2 cellular contexts compared by ENCODE assay signal in the genomic region with DNA sequence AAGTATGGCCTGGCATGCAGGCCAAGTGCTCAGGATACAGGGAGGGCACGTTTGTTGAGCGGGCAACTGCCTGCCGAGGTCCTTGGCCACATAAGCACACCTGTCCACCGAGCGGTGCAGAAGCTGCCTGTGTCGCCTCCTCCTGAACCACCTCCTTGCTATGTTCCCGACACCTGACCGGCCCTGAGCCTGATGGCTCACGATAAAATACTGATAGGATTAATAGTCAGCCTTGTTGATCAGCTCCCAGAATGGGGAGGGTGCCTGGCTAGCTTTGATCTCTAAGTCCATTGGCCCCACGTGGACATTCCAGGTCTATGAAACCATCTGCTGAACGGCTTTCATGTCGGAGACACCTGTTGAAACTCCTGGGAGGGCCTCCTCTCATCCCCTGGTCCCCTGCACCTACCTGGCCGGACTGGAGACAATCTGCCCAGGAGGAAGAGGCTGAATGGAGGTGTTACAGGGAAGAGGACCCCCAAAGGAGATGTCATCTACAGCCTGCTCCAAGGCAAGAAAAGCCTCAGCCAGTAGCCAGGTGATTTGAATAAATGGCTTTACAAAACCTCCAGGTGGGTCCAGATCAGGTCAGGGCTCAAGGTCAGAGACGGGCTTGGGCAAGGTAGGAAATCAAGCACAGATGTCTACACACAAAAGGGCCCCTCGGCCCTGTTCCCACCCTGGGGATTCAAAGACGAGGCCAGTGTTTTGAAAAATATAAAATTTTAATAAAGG.
TF ChIP-seq lines count a peak whose summit lies in the region.

No MANE protein-coding gene starts in this region.

TF ChIP-seq in HepG2, 621 proteins besides CTCF, POLR2A, EP300 and RAD21 (continues in another document):
- TF ChIP-seq RXRA (CRISPR knock-in tag; IDR thresholded peaks at IDR 0.05) (peak; percentile 25), ZFP37 (CRISPR knock-in tag; IDR thresholded peaks at IDR 0.05; ENCODE audit: borderline replicate concordance) (peak; percentile 36; the same call in 1 of the 2 replicates), BCL6 (CRISPR knock-in tag; IDR thresholded peaks at IDR 0.05) (0 out of 2 replicates have a peak, but pooled peaks have one; percentile 36), HOXA5 (CRISPR knock-in tag; IDR thresholded peaks at IDR 0.05) (peak; percentile 54; the same call in 1 of the 2 replicates), SIN3A (IDR thresholded peaks at IDR 0.05; ENCODE audit: borderline replicate concordance, low read depth, low read length) (peak; percentile 20; the same call in 1 of the 2 replicates), MYC (CRISPR knock-in tag; IDR thresholded peaks at IDR 0.05; ENCODE audit: borderline replicate concordance) (0 out of 2 replicates have a peak, but pooled peaks have one; percentile 21), NFIC (IDR thresholded peaks at IDR 0.05; ENCODE audit: low read length) (peak; percentile 48)
- TF ChIP-seq, protein P1, sequence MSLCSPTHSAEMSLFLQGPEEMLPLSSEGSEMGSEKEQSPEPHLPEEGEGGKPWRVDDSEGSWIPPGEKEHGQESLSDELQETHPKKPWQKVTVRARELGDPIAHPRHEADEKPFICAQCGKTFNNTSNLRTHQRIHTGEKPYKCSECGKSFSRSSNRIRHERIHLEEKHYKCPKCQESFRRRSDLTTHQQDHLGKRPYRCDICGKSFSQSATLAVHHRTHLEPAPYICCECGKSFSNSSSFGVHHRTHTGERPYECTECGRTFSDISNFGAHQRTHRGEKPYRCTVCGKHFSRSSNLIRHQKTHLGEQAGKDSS (CRISPR knock-in tag; IDR thresholded peaks at IDR 0.05; ENCODE audit: borderline replicate concordance, low read depth): peak; percentile 75
- TF ChIP-seq, protein P2, sequence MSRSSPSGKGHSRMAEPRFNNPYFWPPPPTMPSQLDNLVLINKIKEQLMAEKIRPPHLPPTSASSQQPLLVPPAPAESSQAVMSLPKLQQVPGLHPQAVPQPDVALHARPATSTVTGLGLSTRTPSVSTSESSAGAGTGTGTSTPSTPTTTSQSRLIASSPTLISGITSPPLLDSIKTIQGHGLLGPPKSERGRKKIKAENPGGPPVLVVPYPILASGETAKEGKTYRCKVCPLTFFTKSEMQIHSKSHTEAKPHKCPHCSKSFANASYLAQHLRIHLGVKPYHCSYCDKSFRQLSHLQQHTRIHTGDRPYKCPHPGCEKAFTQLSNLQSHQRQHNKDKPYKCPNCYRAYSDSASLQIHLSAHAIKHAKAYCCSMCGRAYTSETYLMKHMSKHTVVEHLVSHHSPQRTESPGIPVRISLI (CRISPR knock-in tag; IDR thresholded peaks at IDR 0.05; ENCODE audit: borderline replicate concordance): peak; percentile 47; the same call in 1 of the 2 replicates
- TF ChIP-seq, protein P3, sequence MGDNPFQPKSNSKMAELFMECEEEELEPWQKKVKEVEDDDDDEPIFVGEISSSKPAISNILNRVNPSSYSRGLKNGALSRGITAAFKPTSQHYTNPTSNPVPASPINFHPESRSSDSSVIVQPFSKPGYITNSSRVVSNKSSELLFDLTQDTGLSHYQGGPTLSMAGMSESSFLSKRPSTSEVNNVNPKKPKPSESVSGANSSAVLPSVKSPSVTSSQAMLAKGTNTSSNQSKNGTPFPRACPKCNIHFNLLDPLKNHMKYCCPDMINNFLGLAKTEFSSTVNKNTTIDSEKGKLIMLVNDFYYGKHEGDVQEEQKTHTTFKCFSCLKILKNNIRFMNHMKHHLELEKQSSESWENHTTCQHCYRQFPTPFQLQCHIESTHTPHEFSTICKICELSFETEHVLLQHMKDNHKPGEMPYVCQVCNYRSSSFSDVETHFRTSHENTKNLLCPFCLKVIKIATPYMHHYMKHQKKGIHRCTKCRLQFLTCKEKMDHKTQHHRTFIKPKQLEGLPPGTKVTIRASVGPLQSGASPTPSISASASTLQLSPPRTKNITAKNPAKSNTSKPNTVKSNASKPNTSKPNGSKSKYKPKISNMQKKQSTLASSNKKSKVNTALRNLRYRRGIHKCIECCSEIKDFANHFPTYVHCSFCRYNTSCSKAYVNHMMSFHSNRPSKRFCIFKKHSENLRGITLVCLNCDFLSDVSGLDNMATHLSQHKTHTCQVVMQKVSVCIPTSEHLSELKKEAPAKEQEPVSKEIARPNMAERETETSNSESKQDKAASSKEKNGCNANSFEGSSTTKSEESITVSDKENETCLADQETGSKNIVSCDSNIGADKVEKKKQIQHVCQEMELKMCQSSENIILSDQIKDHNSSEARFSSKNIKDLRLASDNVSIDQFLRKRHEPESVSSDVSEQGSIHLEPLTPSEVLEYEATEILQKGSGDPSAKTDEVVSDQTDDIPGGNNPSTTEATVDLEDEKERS (CRISPR knock-in tag; IDR thresholded peaks at IDR 0.05): 0 out of 2 replicates have a peak, but pooled peaks have one; percentile 33
- TF ChIP-seq, protein P4, sequence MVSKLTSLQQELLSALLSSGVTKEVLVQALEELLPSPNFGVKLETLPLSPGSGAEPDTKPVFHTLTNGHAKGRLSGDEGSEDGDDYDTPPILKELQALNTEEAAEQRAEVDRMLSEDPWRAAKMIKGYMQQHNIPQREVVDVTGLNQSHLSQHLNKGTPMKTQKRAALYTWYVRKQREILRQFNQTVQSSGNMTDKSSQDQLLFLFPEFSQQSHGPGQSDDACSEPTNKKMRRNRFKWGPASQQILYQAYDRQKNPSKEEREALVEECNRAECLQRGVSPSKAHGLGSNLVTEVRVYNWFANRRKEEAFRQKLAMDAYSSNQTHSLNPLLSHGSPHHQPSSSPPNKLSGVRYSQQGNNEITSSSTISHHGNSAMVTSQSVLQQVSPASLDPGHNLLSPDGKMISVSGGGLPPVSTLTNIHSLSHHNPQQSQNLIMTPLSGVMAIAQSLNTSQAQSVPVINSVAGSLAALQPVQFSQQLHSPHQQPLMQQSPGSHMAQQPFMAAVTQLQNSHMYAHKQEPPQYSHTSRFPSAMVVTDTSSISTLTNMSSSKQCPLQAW (CRISPR knock-in tag; IDR thresholded peaks at IDR 0.05): peak; percentile 49; the same call in 1 of the 2 replicates
- TF ChIP-seq, protein P5, sequence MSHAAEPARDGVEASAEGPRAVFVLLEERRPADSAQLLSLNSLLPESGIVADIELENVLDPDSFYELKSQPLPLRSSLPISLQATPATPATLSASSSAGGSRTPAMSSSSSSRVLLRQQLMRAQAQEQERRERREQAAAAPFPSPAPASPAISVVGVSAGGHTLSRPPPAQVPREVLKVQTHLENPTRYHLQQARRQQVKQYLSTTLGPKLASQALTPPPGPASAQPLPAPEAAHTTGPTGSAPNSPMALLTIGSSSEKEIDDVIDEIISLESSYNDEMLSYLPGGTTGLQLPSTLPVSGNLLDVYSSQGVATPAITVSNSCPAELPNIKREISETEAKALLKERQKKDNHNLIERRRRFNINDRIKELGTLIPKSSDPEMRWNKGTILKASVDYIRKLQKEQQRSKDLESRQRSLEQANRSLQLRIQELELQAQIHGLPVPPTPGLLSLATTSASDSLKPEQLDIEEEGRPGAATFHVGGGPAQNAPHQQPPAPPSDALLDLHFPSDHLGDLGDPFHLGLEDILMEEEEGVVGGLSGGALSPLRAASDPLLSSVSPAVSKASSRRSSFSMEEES (CRISPR knock-in tag; IDR thresholded peaks at IDR 0.05): peak; percentile 52; the same call in 1 of the 2 replicates
- TF ChIP-seq, protein P6, sequence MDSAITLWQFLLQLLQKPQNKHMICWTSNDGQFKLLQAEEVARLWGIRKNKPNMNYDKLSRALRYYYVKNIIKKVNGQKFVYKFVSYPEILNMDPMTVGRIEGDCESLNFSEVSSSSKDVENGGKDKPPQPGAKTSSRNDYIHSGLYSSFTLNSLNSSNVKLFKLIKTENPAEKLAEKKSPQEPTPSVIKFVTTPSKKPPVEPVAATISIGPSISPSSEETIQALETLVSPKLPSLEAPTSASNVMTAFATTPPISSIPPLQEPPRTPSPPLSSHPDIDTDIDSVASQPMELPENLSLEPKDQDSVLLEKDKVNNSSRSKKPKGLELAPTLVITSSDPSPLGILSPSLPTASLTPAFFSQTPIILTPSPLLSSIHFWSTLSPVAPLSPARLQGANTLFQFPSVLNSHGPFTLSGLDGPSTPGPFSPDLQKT (CRISPR knock-in tag; IDR thresholded peaks at IDR 0.05; ENCODE audit: borderline replicate concordance): no peak

TF ChIP-seq in H1, 55 proteins besides CTCF, POLR2A, EP300 and RAD21:
- TF ChIP-seq POU5F1 (IDR thresholded peaks at IDR 0.05; ENCODE audit: low read depth, low read length): no peak
- no peak for TF ChIP-seq SP1 (IDR thresholded peaks at IDR 0.05; ENCODE audit: low read depth, low read length)
- no peak for TF ChIP-seq EZH2 (IDR thresholded peaks at IDR 0.05; ENCODE audit: low read depth, low read length, severe bottlenecking)
- TF ChIP-seq EGR1 (IDR thresholded peaks at IDR 0.05; ENCODE audit: borderline replicate concordance, low read depth, low read length): no peak
- no peak for TF ChIP-seq FOSL1 (IDR thresholded peaks at IDR 0.05; ENCODE audit: insufficient read depth, low read depth, low read length)
- no peak for TF ChIP-seq SIX5 (IDR thresholded peaks at IDR 0.05; ENCODE audit: low read depth, low read length)
- no peak for TF ChIP-seq CREB1 (IDR thresholded peaks at IDR 0.05)
- TF ChIP-seq, protein P7, sequence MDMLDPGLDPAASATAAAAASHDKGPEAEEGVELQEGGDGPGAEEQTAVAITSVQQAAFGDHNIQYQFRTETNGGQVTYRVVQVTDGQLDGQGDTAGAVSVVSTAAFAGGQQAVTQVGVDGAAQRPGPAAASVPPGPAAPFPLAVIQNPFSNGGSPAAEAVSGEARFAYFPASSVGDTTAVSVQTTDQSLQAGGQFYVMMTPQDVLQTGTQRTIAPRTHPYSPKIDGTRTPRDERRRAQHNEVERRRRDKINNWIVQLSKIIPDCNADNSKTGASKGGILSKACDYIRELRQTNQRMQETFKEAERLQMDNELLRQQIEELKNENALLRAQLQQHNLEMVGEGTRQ (IDR thresholded peaks at IDR 0.05; ENCODE audit: low read length): no peak
- TF ChIP-seq, protein P8, sequence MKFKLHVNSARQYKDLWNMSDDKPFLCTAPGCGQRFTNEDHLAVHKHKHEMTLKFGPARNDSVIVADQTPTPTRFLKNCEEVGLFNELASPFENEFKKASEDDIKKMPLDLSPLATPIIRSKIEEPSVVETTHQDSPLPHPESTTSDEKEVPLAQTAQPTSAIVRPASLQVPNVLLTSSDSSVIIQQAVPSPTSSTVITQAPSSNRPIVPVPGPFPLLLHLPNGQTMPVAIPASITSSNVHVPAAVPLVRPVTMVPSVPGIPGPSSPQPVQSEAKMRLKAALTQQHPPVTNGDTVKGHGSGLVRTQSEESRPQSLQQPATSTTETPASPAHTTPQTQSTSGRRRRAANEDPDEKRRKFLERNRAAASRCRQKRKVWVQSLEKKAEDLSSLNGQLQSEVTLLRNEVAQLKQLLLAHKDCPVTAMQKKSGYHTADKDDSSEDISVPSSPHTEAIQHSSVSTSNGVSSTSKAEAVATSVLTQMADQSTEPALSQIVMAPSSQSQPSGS (IDR thresholded peaks at IDR 0.05; ENCODE audit: low read length): no peak
- TF ChIP-seq YY1 (IDR thresholded peaks at IDR 0.05; ENCODE audit: low read depth, low read length): no peak
- no peak for TF ChIP-seq JUND (IDR thresholded peaks at IDR 0.05; ENCODE audit: low read length)
- no peak for TF ChIP-seq CBX5 (IDR thresholded peaks at IDR 0.05; ENCODE audit: low read depth, low read length)
- TF ChIP-seq SP4 (IDR thresholded peaks at IDR 0.05; ENCODE audit: low read length): no peak
- TF ChIP-seq CTBP2 (IDR thresholded peaks at IDR 0.05; ENCODE audit: borderline replicate concordance, insufficient read depth, insufficient read length, low read length): no peak
- TF ChIP-seq GABPA (IDR thresholded peaks at IDR 0.05; ENCODE audit: borderline replicate concordance, insufficient read depth, low read length): no peak
- TF ChIP-seq TAF7 (optimal IDR thresholded peaks at IDR 0.05; ENCODE audit: borderline replicate concordance, low read depth, low read length): no peak
